ENCODE assay signal across 33 cellular contexts in genomic region chr1:53189061-53189460, GRCh38. TPM values are rescaled to one million over a fixed set of nuclear protein-coding genes. Genes with fewer than 3 reads are reported as not detected.
"Had no signal": no experiment of that assay in that cellular context is flagged by ENCODE, and none has a peak within 500 bp of the region (broad histone marks: within the 10 kb centered on the region; RNA-seq: fewer than 3 reads in every experiment).

No MANE protein-coding gene starts in this region.

- H3K27me3 ChIP-seq: adrenal gland, body of pancreas, breast epithelium had no signal

- H3K4me3 ChIP-seq: adrenal gland, body of pancreas, breast epithelium had no signal

- ATAC-seq: activated CD4-positive, alpha-beta T cell treated with anti-CD3 and anti-CD28 coated beads for 36 hours; activated CD4-positive, CD25-positive, alpha-beta regulatory T cell treated with anti-CD3 and anti-CD28 coated beads, Interleukin-2, amount 50 U/mL, for 24 hours; activated CD8-positive, alpha-beta T cell treated with anti-CD3 and anti-CD28 coated beads, Interleukin-2, amount 10 ng/mL, durations not matched to agents 7 days and 5 days; activated naive CD4-positive, alpha-beta T cell treated with anti-CD3 and anti-CD28 coated beads, Interleukin-2, amount 50 U/mL, for 72 hours; body of pancreas; WTC11 had no signal

- H3K9ac ChIP-seq: KMS-11 had no signal

- H3K27ac ChIP-seq: adrenal gland, breast epithelium, KMS-11 had no signal

- H3K9me3 ChIP-seq: adrenal gland, body of pancreas, breast epithelium had no signal

- DNase-seq: activated CD4-positive, alpha-beta T cell treated with anti-CD3 and anti-CD28 coated beads for 36 hours; activated CD4-positive, alpha-beta T cell treated with anti-CD3 and anti-CD28 coated beads, Interleukin-2, amount 10 ng/mL, durations not matched to agents 7 days and 5 days; activated CD4-positive, alpha-beta T cell treated with anti-CD3 and anti-CD28 coated beads, Interleukin-2, amount 50 U/mL, for 48 hours; activated CD8-positive, alpha-beta T cell treated with anti-CD3 and anti-CD28 coated beads, Interleukin-2, amount 10 ng/mL, durations not matched to agents 7 days and 5 days; activated gamma-delta T cell treated with Interleukin-2 at 50 U/mL for 16 hours; activated naive CD4-positive, alpha-beta T cell treated with anti-CD3 and anti-CD28 coated beads for 36 hours; activated T-cell treated with anti-CD3 and anti-CD28 coated beads, Interleukin-2, amount 50 U/mL, for 24 hours; adrenal gland; body of pancreas; MM.1S; MV-4-11; NCI-H1105; NCI-H1417 treated with DMSO at 0.1 percent for 48 hours; NCI-H1930; NCI-H2081 treated with DMSO at 0.1 percent for 48 hours; NCI-H345; NCI-H524 treated with DMSO at 0.1 percent for 48 hours; NK-92 treated with Interleukin-12 subunit alpha and Interleukin-12 subunit beta, amount 100 ng/mL, for 24 hours; Right ventricle myocardium superior; SW 1271; T-helper 1 cell; T-helper 2 cell; T-helper 9 cell had no signal

- FAIRE-seq: astrocyte had no signal

- H3K4me2 ChIP-seq: KMS-11 had no signal

- H3K4me1 ChIP-seq: adrenal gland, breast epithelium had no signal

- H3K36me3 ChIP-seq: adrenal gland, breast epithelium had no signal

RNA-seq across cellular contexts. Expression of gene SLC1A7, which starts 46.6 kb away (rescaled TPM):
- total RNA-seq: activated CD4-positive, alpha-beta T cell treated with anti-CD3 and anti-CD28 coated beads for 36 hours; activated CD4-positive, alpha-beta T cell treated with anti-CD3 and anti-CD28 coated beads, Interleukin-2, amount 10 ng/mL, durations not matched to agents 7 days and 5 days; activated CD8-positive, alpha-beta T cell treated with anti-CD3 and anti-CD28 coated beads, Interleukin-2, amount 10 ng/mL, durations not matched to agents 7 days and 5 days; activated naive CD4-positive, alpha-beta T cell treated with anti-CD3 and anti-CD28 coated beads for 36 hours; activated naive CD4-positive, alpha-beta T cell treated with anti-CD3 and anti-CD28 coated beads, Interleukin-2, amount 50 U/mL, for 72 hours; activated T-helper 1 cell treated with anti-CD3 and anti-CD28 coated beads, Interleukin-12 subunit alpha, Interleukin-12 subunit beta, Interleukin-2, Interleukin-4 antibody, amounts not matched to agents 30 ng/mL and 10 ng/mL and 1 ng/mL, durations not matched to agents 14 hours and 24 hours and 36 hours; astrocyte; body of pancreas; LHCN-M2; NCI-H460; OCI-LY7; WTC11 had no signal
